Comparison of ENCODE assay signal across 13 cellular contexts in the genomic region with DNA sequence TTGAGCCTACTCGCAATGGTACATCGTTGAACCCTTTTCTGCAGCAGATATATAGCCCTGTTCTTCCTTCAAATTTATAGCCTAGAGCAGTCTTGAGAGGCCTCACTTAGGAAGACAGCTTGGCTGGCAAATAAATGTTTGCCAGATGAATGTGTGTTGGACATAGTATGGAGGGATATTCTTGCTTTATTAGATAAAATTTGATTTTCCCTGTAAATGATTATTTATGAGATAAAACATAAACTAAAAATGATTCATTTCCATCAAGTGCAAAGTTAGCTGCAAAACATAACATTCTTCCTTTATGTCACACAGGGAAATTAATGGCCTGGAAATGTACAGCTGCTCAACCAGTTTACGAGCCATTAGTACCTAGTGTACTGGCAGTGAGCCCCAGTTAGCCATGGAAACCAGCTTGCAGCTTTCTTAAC.
DNase-seq lines count a peak whose midpoint lies in the region; ATAC-seq, FAIRE-seq and TF ChIP-seq lines count a peak whose summit lies in the region.
"Had no signal": no experiment of that assay in that cellular context is flagged by ENCODE, and none has a peak within 500 bp of the region (broad histone marks: within the 10 kb centered on the region; RNA-seq: fewer than 3 reads in every experiment).

No MANE protein-coding gene starts in this region.

- H3K27ac ChIP-seq in A549 (peak overlapping the region in 1 of 2 experiments; percentile 27; a peak in 1 of 6 replicates), HCT116 (ENCODE audit: low read depth, low read length) (no peak overlapping the region), OCI-LY1 (ENCODE audit: low read depth, low read length, poor library complexity, severe bottlenecking) (peak overlapping the region; percentile 89), HepG2 (ENCODE audit: extremely low read length, insufficient read depth, low read length) (no peak overlapping the region), psoas muscle (no peak overlapping the region)
- H3K27ac ChIP-seq: brain microvascular endothelial cell had no signal

- no peak for DNase-seq in A549 (ENCODE audit: low read depth in 1 of 2, low spot score in 1 of 2)
- DNase-seq in HCT116 (ENCODE audit: low read depth, low spot score): no peak
- DNase-seq in fibroblast of mammary gland (ENCODE audit: low read depth): peak; percentile 57
- no peak for DNase-seq in HepG2 (ENCODE audit: low spot score)
- no peak for DNase-seq in left colon
- DNase-seq in psoas muscle: no peak
- DNase-seq: brain microvascular endothelial cell, DND-41, NCI-H226, retina had no signal

- no peaks in the 10 kb centered on the region for H3K27me3 ChIP-seq in HCT116 (ENCODE audit: insufficient read depth, low read length)
- H3K27me3 ChIP-seq in OCI-LY1 (ENCODE audit: insufficient read depth, low read length): no peaks in the 10 kb centered on the region
- H3K27me3 ChIP-seq in HepG2 (ENCODE audit: control insufficient read depth in 1 of 2, insufficient read depth in 2 of 2, low read length in 2 of 2): no peaks in the 10 kb centered on the region
- H3K27me3 ChIP-seq in psoas muscle (ENCODE audit: insufficient read depth in 3 of 3, low read length in 2 of 3): no peaks in the 10 kb centered on the region
- H3K27me3 ChIP-seq: brain microvascular endothelial cell had no signal

- H2AFZ ChIP-seq in HCT116 (ENCODE audit: low read depth, low read length, poor library complexity, severe bottlenecking) (no peak overlapping the region), OCI-LY1 (ENCODE audit: low read length) (no peak overlapping the region), HepG2 (ENCODE audit: low read length) (no peak overlapping the region)

- 75% methylated on average over 3 of the region's 3 CpGs for WGBS in A549 (ENCODE audit: missing lambda C conversion rate)
- 91% methylated on average over 3 of the region's 3 CpGs for WGBS in HepG2 (ENCODE audit: low lambda C conversion rate)
- 48 to 59% (median 50%) methylated on average over 3 of the region's 3 CpGs for WGBS in psoas muscle, 3 donors

- H3F3A ChIP-seq in OCI-LY1 (ENCODE audit: insufficient read depth, low read length): 0 out of 2 replicates have a peak, but pooled peaks cover 3% of the 10 kb centered on the region

- H3K4me3 ChIP-seq in A549 (no peak overlapping the region), HCT116 (replicated peaks in 1 of 2; ENCODE audit: low read depth in 1 of 2, low read length in 2 of 2) (no peak overlapping the region), OCI-LY1 (ENCODE audit: low read depth, low read length, poor library complexity, severe bottlenecking) (no peak overlapping the region), fibroblast of mammary gland (ENCODE audit: control insufficient read depth, low read depth, low read length) (no peak overlapping the region), HepG2 (replicated peaks in 1 of 3; ENCODE audit: insufficient read depth in 1 of 3, low read depth in 2 of 3, low read length in 3 of 3) (no peak overlapping the region), psoas muscle (no peak overlapping the region)

- no peak for TF ChIP-seq POLR2A in A549 (IDR thresholded peaks at IDR 0.05; ENCODE audit: low read length)
- TF ChIP-seq POLR2A in HCT116 (IDR thresholded peaks at IDR 0.05; ENCODE audit: borderline replicate concordance, extremely low read depth, insufficient read depth, insufficient read length): no peak
- TF ChIP-seq POLR2A in HepG2 (IDR thresholded peaks at IDR 0.05; ENCODE audit: insufficient read depth in 1 of 2, low read depth in 2 of 2, low read length in 2 of 2): no peak

- ATAC-seq in A549: no peak
- no peak for ATAC-seq in HCT116
- no peak for ATAC-seq in HepG2
- no peak for ATAC-seq in HG02759 (IDR thresholded peaks at IDR 0.05; ENCODE audit: unreplicated experiment)
- no peak for ATAC-seq in left colon
- ATAC-seq in psoas muscle: no peak
- ATAC-seq: WTC11 had no signal

- H3K9me2 ChIP-seq in HCT116 (ENCODE audit: insufficient read depth) (no peaks in the 10 kb centered on the region), OCI-LY1 (ENCODE audit: low read depth, low read length) (no peaks in the 10 kb centered on the region)

- CTCF ChIA-PET in A549 (lab: Yijun Ruan, JAX): interaction anchor here (0.6 to 4.4 kb wide), 5 partner anchors 10 to 33 kb away, joined by 3 to 50 read pairs (median 6); no protein-coding TSS in a partner anchor
- CTCF ChIA-PET in HCT116 (lab: Charles Lee): interaction anchor here (1.6 kb wide), 1 partner anchor 19 kb away, joined by 5 read pairs; no protein-coding TSS in a partner anchor
- CTCF ChIA-PET in HepG2 (lab: Yijun Ruan, JAX; ENCODE audit: low intra/inter-chr PET ratio, low total read pairs): no interaction called here

- H3K4me2 ChIP-seq in A549 (peak overlapping the region; percentile 37), HCT116 (ENCODE audit: low read length) (0 out of 2 replicates have a peak overlapping the region, but pooled peaks have one; percentile 9), OCI-LY1 (ENCODE audit: low read length) (no peak overlapping the region; the same call in 1 of the 2 replicates), HepG2 (ENCODE audit: low read depth, low read length) (no peak overlapping the region)

- TF ChIP-seq CTCF in A549 (IDR thresholded peaks at IDR 0.05) (no peak), HCT116 (IDR thresholded peaks at IDR 0.05 in 2 of 3, conservative IDR thresholded peaks at IDR 0.05 in 1 of 3; ENCODE audit: borderline replicate concordance in 1 of 3, insufficient read depth in 1 of 3, low read depth in 2 of 3, low read length in 2 of 3) (no peak), OCI-LY1 (IDR thresholded peaks at IDR 0.05; ENCODE audit: low read length) (no peak), fibroblast of mammary gland (conservative IDR thresholded peaks at IDR 0.05; ENCODE audit: control insufficient read depth, insufficient read depth, low read depth, low read length) (no peak), HepG2 (CRISPR knock-in tag; IDR thresholded peaks at IDR 0.05) (no peak), psoas muscle (IDR thresholded peaks at IDR 0.05) (no peak)

- POLR2A ChIA-PET in A549 (lab: Yijun Ruan, JAX): no interaction called here
- POLR2A ChIA-PET in HCT116 (lab: Charles Lee): no interaction called here
- POLR2A ChIA-PET in HepG2 (lab: Yijun Ruan, JAX): no interaction called here

- in situ Hi-C loops in HepG2 (cut with HindIII; ENCODE audit: extremely low pct_ligation_motif_present, low pct_unique_long_range_greater_than_20kb): no loop called here

- TF ChIP-seq EP300 in A549 (IDR thresholded peaks at IDR 0.05) (no peak), HepG2 (IDR thresholded peaks at IDR 0.05; ENCODE audit: low read depth in 2 of 2, low read length in 2 of 2) (no peak), HepG2 (CRISPR knock-in tag; IDR thresholded peaks at IDR 0.05; ENCODE audit: borderline replicate concordance) (no peak)

- no peaks in the 10 kb centered on the region for H3K9me3 ChIP-seq in A549
- H3K9me3 ChIP-seq in HCT116 (ENCODE audit: control insufficient read depth in 1 of 2, insufficient read depth in 1 of 2, low read depth in 1 of 2, low read length in 2 of 2): no peaks in the 10 kb centered on the region
- no peaks in the 10 kb centered on the region for H3K9me3 ChIP-seq in OCI-LY1 (ENCODE audit: low read length)
- no peaks in the 10 kb centered on the region for H3K9me3 ChIP-seq in HepG2 (ENCODE audit: low read length)
- no peaks in the 10 kb centered on the region for H3K9me3 ChIP-seq in psoas muscle

- TF ChIP-seq RAD21 in A549 (conservative IDR thresholded peaks at IDR 0.05 in 1 of 2, IDR thresholded peaks at IDR 0.05 in 1 of 2) (no peak), HCT116 (IDR thresholded peaks at IDR 0.05; ENCODE audit: low read depth) (no peak), HepG2 (CRISPR knock-in tag; IDR thresholded peaks at IDR 0.05) (no peak)

- H4K20me1 ChIP-seq in HCT116 (ENCODE audit: insufficient read depth): no peaks in the 10 kb centered on the region
- H4K20me1 ChIP-seq in OCI-LY1 (ENCODE audit: insufficient read depth, low read length): no peaks in the 10 kb centered on the region
- peaks cover 13% of the 10 kb centered on the region; the same call in 1 of the 2 replicates for H4K20me1 ChIP-seq in HepG2 (ENCODE audit: insufficient read depth, low read length)

- H3K4me1 ChIP-seq in A549 (peaks cover 57% of the 10 kb centered on the region), HCT116 (ENCODE audit: control insufficient read depth in 1 of 2, insufficient read depth in 2 of 2, low read length in 2 of 2) (peaks cover 19 to 40% of the 10 kb centered on the region in 2 experiments), OCI-LY1 (ENCODE audit: insufficient read depth, low read length, severe bottlenecking) (peaks cover 98% of the 10 kb centered on the region), HepG2 (ENCODE audit: insufficient read depth, low read length) (peaks cover 41% of the 10 kb centered on the region), psoas muscle (peaks cover 29% of the 10 kb centered on the region)

- intact Hi-C loops in HCT116 (cut with micrococcal nuclease) (no loop called here), HepG2 (cut with micrococcal nuclease; ENCODE audit: unreplicated experiment) (no loop called here), left colon (cut with DNase I, micrococcal nuclease) (no loop called here), psoas muscle (cut with DNase I) (no loop called here)

- no peaks in the 10 kb centered on the region for H3K36me3 ChIP-seq in HCT116 (ENCODE audit: control insufficient read depth in 1 of 2, insufficient read depth in 2 of 2, low read length in 2 of 2)
- no peaks in the 10 kb centered on the region for H3K36me3 ChIP-seq in OCI-LY1 (ENCODE audit: insufficient read depth, low read length)
- H3K36me3 ChIP-seq in HepG2 (replicated peaks in 1 of 2; ENCODE audit: control insufficient read depth in 1 of 2, insufficient read depth in 2 of 2, low read length in 2 of 2): peaks cover 0 to 4% of the 10 kb centered on the region in 2 experiments; a peak in 2 of 5 replicates
- H3K36me3 ChIP-seq in psoas muscle (ENCODE audit: insufficient read depth in 1 of 2, low read depth in 1 of 2): no peaks in the 10 kb centered on the region
- H3K36me3 ChIP-seq: brain microvascular endothelial cell had no signal

- H3K79me2 ChIP-seq in HCT116 (ENCODE audit: insufficient read depth, low read length): peaks cover 55% of the 10 kb centered on the region
- no peaks in the 10 kb centered on the region for H3K79me2 ChIP-seq in OCI-LY1 (ENCODE audit: insufficient read depth, low read length)
- peaks cover 22% of the 10 kb centered on the region for H3K79me2 ChIP-seq in HepG2 (ENCODE audit: insufficient read depth, low read length)

- no TSS peak for BruUV-seq in HCT116 (replicated peaks; lab: Mats Ljungman, UMichigan)
- no TSS peak for BruUV-seq in HepG2 (replicated peaks; lab: Mats Ljungman, UMichigan)

- H3K9ac ChIP-seq in HCT116 (ENCODE audit: low read length) (no peak overlapping the region), OCI-LY1 (ENCODE audit: low read length) (no peak overlapping the region; the same call in 1 of the 2 replicates), HepG2 (ENCODE audit: insufficient read depth, low read depth, low read length) (no peak overlapping the region)

- no peak for FAIRE-seq in A549 (lab: Jason Lieb, UNC)
- FAIRE-seq in HepG2 (lab: Jason Lieb, UNC): no peak

- RAD21 ChIA-PET in HCT116 (lab: Charles Lee; ENCODE audit: low non-redundant PET in 1 of 2, low total read pairs in 2 of 2, uncharacterized antibody in 2 of 2, unreplicated experiment in 2 of 2): no interaction called here

TF ChIP-seq in HepG2, 621 proteins besides CTCF, POLR2A, EP300 and RAD21:
- no peak for TF ChIP-seq ZNF12 (CRISPR knock-in tag; IDR thresholded peaks at IDR 0.05)
- TF ChIP-seq MIXL1 (CRISPR knock-in tag; IDR thresholded peaks at IDR 0.05): no peak

Comparison
In these comparisons a context has a peak if more than half of its experiments do, and no peak if none do; other contexts are left out.
1. H3K4me2 ChIP-seq: peak in A549 (single experiment) and HCT116 (single experiment); none in OCI-LY1 (single experiment) and HepG2 (single experiment).